Comparison of ENCODE assay signal across 8 cellular contexts in the genomic region with DNA sequence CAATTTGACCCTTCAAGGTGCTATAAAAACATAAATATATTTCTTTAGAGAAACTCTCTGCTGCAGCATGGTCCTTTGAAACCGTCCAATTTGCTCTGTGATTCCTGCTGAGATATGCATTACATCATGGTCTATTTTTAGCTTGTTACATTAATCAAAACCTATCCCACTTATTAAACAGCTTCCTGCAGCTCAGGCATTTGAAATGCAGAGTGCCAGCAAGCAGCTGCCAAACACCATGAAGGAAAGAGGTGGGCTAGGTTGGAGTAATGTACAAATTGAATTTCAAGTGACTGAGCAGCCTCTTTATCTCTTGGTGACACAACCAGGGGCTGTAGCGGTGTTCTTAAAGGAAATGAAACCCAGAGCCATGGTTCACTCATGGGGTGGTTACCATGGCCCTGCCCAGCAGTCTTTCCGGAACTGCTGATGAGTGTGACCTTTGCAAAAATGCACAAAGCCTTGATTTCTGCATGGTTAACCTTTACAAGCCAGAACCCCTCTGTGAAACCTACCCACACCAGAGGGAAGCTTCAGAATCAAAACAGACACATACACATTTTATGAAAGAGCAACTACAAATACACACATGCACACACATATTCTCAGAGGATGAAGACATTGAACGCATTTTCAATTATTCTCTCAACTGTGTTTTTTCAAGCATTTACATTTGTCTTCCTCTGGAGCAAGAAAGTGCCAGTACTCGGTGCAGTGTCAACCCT.
DNase-seq lines count a peak whose midpoint lies in the region; ATAC-seq lines count a peak whose summit lies in the region.

No MANE protein-coding gene starts in this region.

- H3K4me3 ChIP-seq in endocrine pancreas (ENCODE audit: control insufficient read depth, insufficient read depth, low read length): peak overlapping the region; percentile 15

- H3K9me3 ChIP-seq in endocrine pancreas (ENCODE audit: control insufficient read depth, low read length): no peaks in the 10 kb centered on the region

- DNase-seq in DMS79 (lab: John Stamatoyannopoulos, UW): peak; percentile 69
- DNase-seq in GM19238 (ENCODE audit: insufficient read length, low spot score): peak; percentile 46
- DNase-seq in NCI-H774 (lab: John Stamatoyannopoulos, UW): peak; percentile 34
- peak; percentile 26 for DNase-seq in stimulated activated naive CD8-positive, alpha-beta T cell treated with anti-CD3 and anti-CD28 coated beads, Interleukin-15, Interleukin-2, amounts not matched to agents 100 U/mL and 50 U/mL, for 24 hours
- no peak for DNase-seq in occipital lobe (lab: John Stamatoyannopoulos, UW)
- DNase-seq in NCI-H1092 treated with DMSO at 0.1 percent for 48 hours (lab: John Stamatoyannopoulos, UW): no peak

- H3K36me3 ChIP-seq in endocrine pancreas (ENCODE audit: control insufficient read depth, insufficient read depth, low read length): no peaks in the 10 kb centered on the region

- peaks cover 21% of the 10 kb centered on the region for H3K4me1 ChIP-seq in endocrine pancreas (ENCODE audit: control insufficient read depth, insufficient read depth, low read length)

- no peak overlapping the region for H3K9ac ChIP-seq in endocrine pancreas (ENCODE audit: control insufficient read depth, insufficient read depth, low read length)

- no peaks in the 10 kb centered on the region for H3K27me3 ChIP-seq in endocrine pancreas (ENCODE audit: control insufficient read depth, insufficient read depth, low read length)

- ATAC-seq in HG03103 (IDR thresholded peaks at IDR 0.05; ENCODE audit: low read depth, unreplicated experiment): peak; percentile 98
- ATAC-seq in stimulated activated naive CD8-positive, alpha-beta T cell treated with anti-CD3 and anti-CD28 coated beads, Interleukin-15, Interleukin-2, amounts not matched to agents 100 U/mL and 50 U/mL, for 24 hours: peak; percentile 96

Comparison
In these comparisons a context has a peak if more than half of its experiments do, and no peak if none do; other contexts are left out.
1. DNase-seq: peak in DMS79 (single experiment), GM19238 (single experiment), NCI-H774 (single experiment) and stimulated activated naive CD8-positive, alpha-beta T cell treated with anti-CD3 and anti-CD28 coated beads, Interleukin-15, Interleukin-2, amounts not matched to agents 100 U/mL and 50 U/mL, for 24 hours (single experiment); none in occipital lobe (single experiment) and NCI-H1092 treated with DMSO at 0.1 percent for 48 hours (single experiment).